ENCODE assay signal across 7 cellular contexts in genomic region chr5:3177338-3177737, GRCh38.
"Had no signal": no experiment of that assay in that cellular context is flagged by ENCODE, and none has a peak within 500 bp of the region (broad histone marks: within the 10 kb centered on the region; RNA-seq: fewer than 3 reads in every experiment).

No MANE protein-coding gene starts in this region.

- H3K27ac ChIP-seq: GM23248 had no signal

- H3K9me3 Mint-ChIP-seq: H9 had no signal

- H3K4me3 Mint-ChIP-seq: H9 had no signal

- DNase-seq: GM23248, GOT3, H9, HCEC 1CT, IMR-90 had no signal

- H3K4me3 ChIP-seq: GM23248 had no signal

- H3K27ac Mint-ChIP-seq: H9 had no signal

- H2AFZ ChIP-seq: GM23248 had no signal

- H3K9ac ChIP-seq: GM23248 had no signal

- FAIRE-seq: H54, HTR-8/SVneo had no signal
